Comparison of ENCODE assay signal across 7 cellular contexts in the genomic region with DNA sequence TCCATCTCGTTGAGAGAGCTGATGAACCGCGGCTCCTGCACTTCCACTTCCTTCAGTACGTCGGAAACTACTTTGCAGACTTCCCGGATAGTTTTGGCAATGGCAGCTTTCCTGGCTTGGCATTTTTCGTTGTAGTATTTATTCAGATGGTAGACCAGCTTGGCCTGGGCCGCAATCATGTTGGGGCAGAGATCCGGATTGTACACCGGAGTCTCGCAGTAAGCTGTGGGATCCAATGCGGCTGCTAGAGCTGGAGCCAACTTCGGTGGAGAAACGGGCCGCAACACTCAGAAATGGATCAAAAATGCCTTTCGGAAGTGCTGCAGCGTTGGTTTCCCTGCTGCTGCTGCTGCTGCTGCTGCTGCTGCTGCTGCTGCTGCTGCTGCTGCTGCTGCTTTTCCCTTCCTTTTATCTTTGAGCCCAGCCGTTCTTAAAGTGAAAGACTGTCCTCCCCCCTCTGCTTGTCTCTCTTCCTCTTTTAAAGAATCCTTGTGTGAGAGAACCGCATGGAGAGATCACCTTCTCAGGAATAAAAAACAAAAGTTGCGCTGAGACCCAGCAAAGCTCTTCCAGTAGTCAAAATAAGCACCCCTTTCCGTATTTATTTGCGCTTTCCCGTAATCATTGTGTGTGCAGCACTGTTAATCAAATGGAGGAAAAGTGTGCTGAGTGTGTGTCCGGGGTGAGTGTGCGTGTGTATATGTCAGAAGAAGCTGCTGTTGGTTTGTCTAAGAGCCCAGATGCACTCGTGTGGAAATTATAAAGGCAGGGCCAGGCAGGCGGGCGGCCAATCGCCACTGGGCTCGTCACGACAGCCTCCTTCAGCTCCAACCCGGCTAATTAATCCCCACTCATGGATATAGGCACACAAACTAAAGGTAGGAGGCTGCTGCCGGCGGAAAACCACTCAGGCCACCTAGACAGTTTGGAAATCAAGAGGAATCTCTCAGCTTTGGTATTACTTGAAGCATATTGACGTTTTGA. TPM values are rescaled to one million over a fixed set of nuclear protein-coding genes. Genes with fewer than 3 reads are reported as not detected.
DNase-seq lines count a peak whose midpoint lies in the region; ATAC-seq, FAIRE-seq and TF ChIP-seq lines count a peak whose summit lies in the region.

A gene (minus strand): TSS at position 730 of the 984 bp plus-strand sequence. CDS start 551 bp downstream, at position 179.

- H3K9me1 ChIP-seq in keratinocyte (ENCODE audit: control insufficient read depth, extremely low read depth, insufficient read depth, low read length), result no peaks in the 10 kb centered on the region

- DNase-seq in NCI-H510A treated with DMSO at 0.1 percent for 48 hours (lab: John Stamatoyannopoulos, UW) (peak; percentile 54), keratinocyte (ENCODE audit: low read depth, low spot score) (no peak)
- DNase-seq in central memory CD8-positive, alpha-beta T cell (ENCODE audit: low spot score in 2 of 2), result no peak
- no peak for DNase-seq in stimulated activated CD4-positive, alpha-beta T cell treated with anti-CD3 and anti-CD28 coated beads, Interleukin-4, amount 100 ng/mL, for 1 hour

- H3K79me2 ChIP-seq in keratinocyte (ENCODE audit: control insufficient read depth, insufficient read depth, low read length), result no peaks in the 10 kb centered on the region

- H4K20me1 ChIP-seq in keratinocyte (ENCODE audit: control insufficient read depth, extremely low read depth, insufficient read depth, low read length), result no peaks in the 10 kb centered on the region

- peak within 1 kb of the TSS; percentile 8 for H3K4me3 Mint-ChIP-seq in central memory CD8-positive, alpha-beta T cell
- peak within 1 kb of the TSS; percentile 84 for H3K4me3 Mint-ChIP-seq in stimulated activated memory B cell treated with anti-CD40 and anti-IgM and Interleukin-4, amounts not matched to agents 10 μg/mL and 1 μg/mL and 100 μg/mL, for 72 hours

- H3K36me3 Mint-ChIP-seq in central memory CD8-positive, alpha-beta T cell (ENCODE audit: insufficient read depth), result no peaks in the 10 kb centered on the region
- no peaks in the 10 kb centered on the region for H3K36me3 Mint-ChIP-seq in stimulated activated memory B cell treated with anti-CD40 and anti-IgM and Interleukin-4, amounts not matched to agents 10 μg/mL and 1 μg/mL and 100 μg/mL, for 72 hours

- dilution Hi-C loops in keratinocyte (cut with MboI; ENCODE audit: extremely low pct_ligation_motif_present, low sequenced_read_pairs), result no loop called here

- peaks cover 8% of the 10 kb centered on the region for H3K4me1 ChIP-seq in keratinocyte (ENCODE audit: control insufficient read depth, extremely low read depth, insufficient read depth, low read length)

- peaks cover 3% of the 10 kb centered on the region for H3K9me3 ChIP-seq in keratinocyte (ENCODE audit: control insufficient read depth, low read depth, low read length)

- peak within 1 kb of the TSS; percentile 4 to 41 (median 37) for H3K4me3 ChIP-seq in keratinocyte (ENCODE audit: control insufficient read depth in 2 of 3, extremely low read depth in 1 of 3, insufficient read depth in 2 of 3, low read depth in 1 of 3, low read length in 3 of 3)

- H3K27ac Mint-ChIP-seq in central memory CD8-positive, alpha-beta T cell (ENCODE audit: low read depth), result no peak within 1 kb of the TSS
- H3K27ac Mint-ChIP-seq in stimulated activated memory B cell treated with anti-CD40 and anti-IgM and Interleukin-4, amounts not matched to agents 10 μg/mL and 1 μg/mL and 100 μg/mL, for 72 hours, result peak within 1 kb of the TSS; percentile 55

- H3K36me3 ChIP-seq in keratinocyte (ENCODE audit: control insufficient read depth in 2 of 2, extremely low read depth in 1 of 2, insufficient read depth in 2 of 2, low read length in 2 of 2), result no peaks in the 10 kb centered on the region

- peaks cover 50% of the 10 kb centered on the region for H3K27me3 Mint-ChIP-seq in central memory CD8-positive, alpha-beta T cell
- H3K27me3 Mint-ChIP-seq in stimulated activated memory B cell treated with anti-CD40 and anti-IgM and Interleukin-4, amounts not matched to agents 10 μg/mL and 1 μg/mL and 100 μg/mL, for 72 hours, result peaks cover 66% of the 10 kb centered on the region

- H3K27ac ChIP-seq in keratinocyte (ENCODE audit: control insufficient read depth, insufficient read depth, low read length), result no peak within 1 kb of the TSS

- no peak for TF ChIP-seq CTCF in keratinocyte (optimal IDR thresholded peaks at IDR 0.05 in 1 of 3, IDR thresholded peaks at IDR 0.05 in 1 of 3, conservative IDR thresholded peaks at IDR 0.05 in 1 of 3; ENCODE audit: extremely low read depth in 1 of 3, insufficient read depth in 2 of 3, low read length in 3 of 3)

- H3K27me3 ChIP-seq in keratinocyte (ENCODE audit: control insufficient read depth, extremely low read depth, insufficient read depth, low read length), result peaks cover 63% of the 10 kb centered on the region

- no peak for FAIRE-seq in keratinocyte (lab: Jason Lieb, UNC)

- peak within 1 kb of the TSS; percentile 40 for H2AFZ ChIP-seq in keratinocyte (ENCODE audit: control insufficient read depth, low read length)

- peak within 1 kb of the TSS; percentile 69 for H3K4me2 ChIP-seq in keratinocyte (ENCODE audit: control insufficient read depth, extremely low read depth, insufficient read depth, low read depth, low read length)

- H3K9me3 Mint-ChIP-seq in central memory CD8-positive, alpha-beta T cell, result peaks cover 5% of the 10 kb centered on the region
- H3K9me3 Mint-ChIP-seq in stimulated activated memory B cell treated with anti-CD40 and anti-IgM and Interleukin-4, amounts not matched to agents 10 μg/mL and 1 μg/mL and 100 μg/mL, for 72 hours, result peaks cover 2% of the 10 kb centered on the region

- peak; percentile 58 for ATAC-seq in GM18868 (IDR thresholded peaks at IDR 0.05; ENCODE audit: unreplicated experiment)
- ATAC-seq in central memory CD8-positive, alpha-beta T cell (replicated peaks; ENCODE audit: extremely low read depth, poor library complexity, severe bottlenecking), result no peak
- ATAC-seq in stimulated activated memory B cell treated with anti-CD40 and anti-IgM and Interleukin-4, amounts not matched to agents 10 μg/mL and 1 μg/mL and 100 μg/mL, for 72 hours, result peak; percentile 64
- no peak for ATAC-seq in activated CD4-positive, CD25-positive, alpha-beta regulatory T cell treated with anti-CD3 and anti-CD28 coated beads, Interleukin-2, amount 50 U/mL, for 24 hours

- H3K9ac ChIP-seq in keratinocyte (ENCODE audit: control insufficient read depth, extremely low read depth, insufficient read depth, low read length), result no peak within 1 kb of the TSS

- H3K4me1 Mint-ChIP-seq in central memory CD8-positive, alpha-beta T cell, result no peaks in the 10 kb centered on the region
- peaks cover 36% of the 10 kb centered on the region for H3K4me1 Mint-ChIP-seq in stimulated activated memory B cell treated with anti-CD40 and anti-IgM and Interleukin-4, amounts not matched to agents 10 μg/mL and 1 μg/mL and 100 μg/mL, for 72 hours

RNA-seq across cellular contexts. Expression of the gene that starts here (rescaled TPM):
- polyA plus RNA-seq in keratinocyte, result not detected in 3 replicates
- not detected for polyA plus RNA-seq in keratinocyte (2011; ENCODE audit: low read depth)
- polyA plus RNA-seq in keratinocyte (2011; cell fraction: cytosol; rRNA removed), result not detected in 2 replicates
- polyA plus RNA-seq in keratinocyte (2011; cell fraction: nucleus; rRNA removed), result not detected in 2 replicates
- polyA plus RNA-seq in keratinocyte (2012; ENCODE audit: low replicate concordance), result not detected in 2 replicates
- polyA minus RNA-seq in keratinocyte, result not detected in 3 replicates
- not detected for polyA minus RNA-seq in keratinocyte (2011; cell fraction: cytosol; rRNA and poly(A)+ RNA removed)
- not detected in 2 replicates for polyA minus RNA-seq in keratinocyte (2011; cell fraction: nucleus; rRNA and poly(A)+ RNA removed)

Comparison
In these comparisons a context has a peak if more than half of its experiments do, and no peak if none do; other contexts are left out.
1. ATAC-seq: peak in GM18868 (single experiment) and stimulated activated memory B cell treated with anti-CD40 and anti-IgM and Interleukin-4, amounts not matched to agents 10 μg/mL and 1 μg/mL and 100 μg/mL, for 72 hours (single experiment); none in central memory CD8-positive, alpha-beta T cell (single experiment) and activated CD4-positive, CD25-positive, alpha-beta regulatory T cell treated with anti-CD3 and anti-CD28 coated beads, Interleukin-2, amount 50 U/mL, for 24 hours (0 of 2).